16 cellular contexts compared by ENCODE assay signal in the genomic region with DNA sequence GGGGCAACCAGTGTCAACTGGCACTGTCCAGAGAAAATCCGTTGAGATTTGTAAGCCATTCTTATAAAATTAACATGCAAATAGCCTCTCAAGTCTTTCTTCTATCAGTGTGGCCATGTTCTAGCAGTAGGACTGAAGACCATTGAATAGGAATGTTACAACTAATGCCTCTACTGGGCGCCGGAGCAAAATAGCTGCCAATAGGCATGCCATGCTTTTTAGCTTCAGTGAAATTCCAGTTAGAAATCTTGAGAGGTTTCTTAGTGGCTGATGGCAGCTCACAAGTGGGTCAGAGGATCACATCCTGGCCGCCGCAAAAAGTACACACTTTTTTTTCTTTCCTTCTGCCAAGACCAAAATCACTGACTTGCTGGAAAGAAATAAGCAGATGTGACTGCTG.
"Had no signal": no experiment of that assay in that cellular context is flagged by ENCODE, and none has a peak within 500 bp of the region (broad histone marks: within the 10 kb centered on the region; RNA-seq: fewer than 3 reads in every experiment).

No MANE protein-coding gene starts in this region.

- H3K27me3 ChIP-seq: breast epithelium, gastrocnemius medialis, right lobe of liver had no signal

- H3K9me3 ChIP-seq: breast epithelium, gastrocnemius medialis, right lobe of liver, thoracic aorta had no signal

- DNase-seq: activated CD4-positive, CD25-positive, alpha-beta regulatory T cell treated with anti-CD3 and anti-CD28 coated beads, Interleukin-2, amount 50 U/mL, for 72 hours; activated naive CD8-positive, alpha-beta T cell treated with anti-CD3 and anti-CD28 coated beads, Interleukin-2, amount 10 ng/mL, durations not matched to agents 7 days and 5 days; effector memory CD8-positive, alpha-beta T cell; gastrocnemius medialis; left ventricle myocardium superior; occipital lobe; right lobe of liver; stimulated activated naive CD8-positive, alpha-beta T cell treated with anti-CD3 and anti-CD28 coated beads, Interleukin-15, amount 100 ng/mL, for 72 hours; T-cell; T1000 had no signal

- H3K4me3 ChIP-seq: breast epithelium, gastrocnemius medialis, right lobe of liver, thoracic aorta had no signal

- H3K27me3 Mint-ChIP-seq: activated naive CD8-positive, alpha-beta T cell treated with anti-CD3 and anti-CD28 coated beads, Interleukin-2, amount 10 ng/mL, durations not matched to agents 7 days and 5 days; dendritic cell treated with granulocyte-macrophage colony-stimulating factor and Interleukin-4, amounts not matched to agents 40 ng/mL and 50 ng/mL, for 4 days; effector memory CD8-positive, alpha-beta T cell; progenitor cell of endocrine pancreas; stimulated activated naive CD8-positive, alpha-beta T cell treated with anti-CD3 and anti-CD28 coated beads, Interleukin-15, amount 100 ng/mL, for 72 hours; T-cell had no signal

- H3K27ac ChIP-seq: breast epithelium, gastrocnemius medialis, right lobe of liver, thoracic aorta had no signal

- H3K9me3 Mint-ChIP-seq: activated naive CD8-positive, alpha-beta T cell treated with anti-CD3 and anti-CD28 coated beads, Interleukin-2, amount 10 ng/mL, durations not matched to agents 7 days and 5 days; activated T-helper 1 cell treated with anti-CD3 and anti-CD28 coated beads, Interleukin-12 subunit alpha, Interleukin-12 subunit beta, Interleukin-2, Interleukin-4 antibody, amounts not matched to agents 30 ng/mL and 10 ng/mL and 1 ng/mL, durations not matched to agents 14 hours and 24 hours and 36 hours; dendritic cell treated with granulocyte-macrophage colony-stimulating factor and Interleukin-4, amounts not matched to agents 40 ng/mL and 50 ng/mL, for 4 days; effector memory CD8-positive, alpha-beta T cell; nephron; stimulated activated naive CD8-positive, alpha-beta T cell treated with anti-CD3 and anti-CD28 coated beads, Interleukin-15, amount 100 ng/mL, for 72 hours; T-cell had no signal

- H3K36me3 ChIP-seq: breast epithelium, gastrocnemius medialis, right lobe of liver, thoracic aorta had no signal

- H3K4me1 Mint-ChIP-seq: activated naive CD8-positive, alpha-beta T cell treated with anti-CD3 and anti-CD28 coated beads, Interleukin-2, amount 10 ng/mL, durations not matched to agents 7 days and 5 days; stimulated activated naive CD8-positive, alpha-beta T cell treated with anti-CD3 and anti-CD28 coated beads, Interleukin-15, amount 100 ng/mL, for 72 hours; T-cell had no signal

- H3K36me3 Mint-ChIP-seq: activated naive CD8-positive, alpha-beta T cell treated with anti-CD3 and anti-CD28 coated beads, Interleukin-2, amount 10 ng/mL, durations not matched to agents 7 days and 5 days; T-cell had no signal

- H3K27ac Mint-ChIP-seq: activated naive CD8-positive, alpha-beta T cell treated with anti-CD3 and anti-CD28 coated beads, Interleukin-2, amount 10 ng/mL, durations not matched to agents 7 days and 5 days; activated T-helper 1 cell treated with anti-CD3 and anti-CD28 coated beads, Interleukin-12 subunit alpha, Interleukin-12 subunit beta, Interleukin-2, Interleukin-4 antibody, amounts not matched to agents 30 ng/mL and 10 ng/mL and 1 ng/mL, durations not matched to agents 14 hours and 24 hours and 36 hours; dendritic cell treated with granulocyte-macrophage colony-stimulating factor and Interleukin-4, amounts not matched to agents 40 ng/mL and 50 ng/mL, for 4 days; effector memory CD8-positive, alpha-beta T cell; nephron; progenitor cell of endocrine pancreas; stimulated activated naive CD8-positive, alpha-beta T cell treated with anti-CD3 and anti-CD28 coated beads, Interleukin-15, amount 100 ng/mL, for 72 hours; T-cell had no signal

- H3K4me3 Mint-ChIP-seq: activated naive CD8-positive, alpha-beta T cell treated with anti-CD3 and anti-CD28 coated beads, Interleukin-2, amount 10 ng/mL, durations not matched to agents 7 days and 5 days; activated T-helper 1 cell treated with anti-CD3 and anti-CD28 coated beads, Interleukin-12 subunit alpha, Interleukin-12 subunit beta, Interleukin-2, Interleukin-4 antibody, amounts not matched to agents 30 ng/mL and 10 ng/mL and 1 ng/mL, durations not matched to agents 14 hours and 24 hours and 36 hours; dendritic cell treated with granulocyte-macrophage colony-stimulating factor and Interleukin-4, amounts not matched to agents 40 ng/mL and 50 ng/mL, for 4 days; effector memory CD8-positive, alpha-beta T cell; nephron; stimulated activated naive CD8-positive, alpha-beta T cell treated with anti-CD3 and anti-CD28 coated beads, Interleukin-15, amount 100 ng/mL, for 72 hours; T-cell had no signal

- ATAC-seq: effector memory CD8-positive, alpha-beta T cell; gastrocnemius medialis; left ventricle myocardium superior; right lobe of liver; stimulated activated naive CD8-positive, alpha-beta T cell treated with anti-CD3 and anti-CD28 coated beads, Interleukin-15, amount 100 ng/mL, for 72 hours; T-cell had no signal

- H3K4me1 ChIP-seq: breast epithelium, right lobe of liver had no signal
